In genomic region chr10:22852712-22853353, GRCh38 we compare ENCODE assay signal across 26 cellular contexts.
"Had no signal": no experiment of that assay in that cellular context is flagged by ENCODE, and none has a peak within 500 bp of the region (broad histone marks: within the 10 kb centered on the region; RNA-seq: fewer than 3 reads in every experiment).

No MANE protein-coding gene starts in this region.

- H3K4me3 ChIP-seq: breast epithelium, lung, smooth muscle cell, thoracic aorta, upper lobe of right lung had no signal

- ATAC-seq: sciatic nerve, upper lobe of right lung had no signal

- H3K27ac ChIP-seq: breast epithelium, foreskin keratinocyte, thoracic aorta, upper lobe of right lung had no signal

- DNase-seq: activated CD4-positive, alpha-beta T cell treated with anti-CD3 and anti-CD28 coated beads for 4 hours; activated CD4-positive, alpha-beta T cell treated with anti-CD3 and anti-CD28 coated beads, Interleukin-2, amount 50 U/mL, for 48 hours; activated CD4-positive, CD25-positive, alpha-beta regulatory T cell; activated CD8-positive, alpha-beta memory T cell treated with anti-CD3 and anti-CD28 coated beads, Interleukin-2, amount 50 U/mL, for 48 hours; activated effector memory CD4-positive, alpha-beta T cell treated with Interleukin-2 at 50 U/mL for 16 hours; activated naive CD4-positive, alpha-beta T cell treated with anti-CD3 and anti-CD28 coated beads for 36 hours; activated naive CD8-positive, alpha-beta T cell treated with anti-CD3 and anti-CD28 coated beads, Interleukin-2, amount 10 ng/mL, durations not matched to agents 7 days and 5 days; activated T-cell treated with anti-CD3 and anti-CD28 coated beads, Interleukin-2, amount 50 U/mL, for 48 hours; amniotic stem cell; effector memory CD4-positive, alpha-beta T cell; foreskin keratinocyte; naive B cell; posterior cingulate gyrus; stimulated activated CD4-positive, alpha-beta T cell treated with anti-CD3 and anti-CD28 coated beads, Interleukin-2, amount 100 ng/mL, for 48 hours; stimulated activated CD8-positive, alpha-beta memory T cell treated with anti-CD3 and anti-CD28 coated beads, Interleukin-4, amount 100 ng/mL, for 48 hours; stimulated activated naive CD4-positive, alpha-beta T cell; T-helper 2 cell; upper lobe of right lung had no signal

- H3K36me3 ChIP-seq: breast epithelium, thoracic aorta, upper lobe of right lung had no signal

- H3K4me2 ChIP-seq: smooth muscle cell had no signal

- FAIRE-seq: colon, keratinocyte, TTC549 had no signal

- H3K9me3 ChIP-seq: breast epithelium, thoracic aorta, upper lobe of right lung had no signal

- H3K27me3 ChIP-seq: breast epithelium, foreskin keratinocyte, upper lobe of right lung had no signal

- H3K4me1 ChIP-seq: foreskin keratinocyte had no signal
